In genomic region chr6:151004415-151005024, GRCh38 we compare ENCODE assay signal across 8 cellular contexts.
DNase-seq lines count a peak whose midpoint lies in the region; ATAC-seq, FAIRE-seq and TF ChIP-seq lines count a peak whose summit lies in the region.

No MANE protein-coding gene starts in this region.

- peak overlapping the region; percentile 2 to 25 for H3K27ac ChIP-seq in prostate gland

- TF ChIP-seq CTCF in prostate gland (IDR thresholded peaks at IDR 0.05), result no peak

- peak overlapping the region in 1 of 2 donors; percentile 23 for H3K4me3 Mint-ChIP-seq in activated T-cell treated with anti-CD3 and anti-CD28 coated beads, Interleukin-2, amount 50 U/mL, for 72 hours
- H3K4me3 Mint-ChIP-seq in stimulated activated memory B cell treated with anti-CD40 and anti-IgM and Interleukin-4, amounts not matched to agents 10 μg/mL and 1 μg/mL and 100 μg/mL, for 72 hours, result no peak overlapping the region

- ATAC-seq in activated T-cell treated with anti-CD3 and anti-CD28 coated beads, Interleukin-2, amount 50 U/mL, for 72 hours (replicated peaks in 1 of 2), result peak; percentile 65 to 88
- ATAC-seq in stimulated activated memory B cell treated with anti-CD40 and anti-IgM and Interleukin-4, amounts not matched to agents 10 μg/mL and 1 μg/mL and 100 μg/mL, for 72 hours, result no peak
- no peak for ATAC-seq in GM18520 (IDR thresholded peaks at IDR 0.05; ENCODE audit: unreplicated experiment)

- no peaks in the 10 kb centered on the region for H3K27me3 Mint-ChIP-seq in activated T-cell treated with anti-CD3 and anti-CD28 coated beads, Interleukin-2, amount 50 U/mL, for 72 hours (ENCODE audit: low read depth)
- H3K27me3 Mint-ChIP-seq in stimulated activated memory B cell treated with anti-CD40 and anti-IgM and Interleukin-4, amounts not matched to agents 10 μg/mL and 1 μg/mL and 100 μg/mL, for 72 hours, result no peaks in the 10 kb centered on the region

- peak overlapping the region; percentile 13 for H3K27ac Mint-ChIP-seq in activated T-cell treated with anti-CD3 and anti-CD28 coated beads, Interleukin-2, amount 50 U/mL, for 72 hours
- no peak overlapping the region for H3K27ac Mint-ChIP-seq in stimulated activated memory B cell treated with anti-CD40 and anti-IgM and Interleukin-4, amounts not matched to agents 10 μg/mL and 1 μg/mL and 100 μg/mL, for 72 hours

- no peak overlapping the region for H3K4me3 ChIP-seq in prostate gland

- no peaks in the 10 kb centered on the region for H3K36me3 ChIP-seq in prostate gland

- WGBS in prostate gland, result 17% methylated on average over 8 of the region's 8 CpGs

- H3K4me1 ChIP-seq in prostate gland (replicated peaks), result no peaks in the 10 kb centered on the region

- no peak for DNase-seq in activated T-cell treated with anti-CD3 and anti-CD28 coated beads, Interleukin-2, amount 50 U/mL, for 72 hours
- DNase-seq in activated T-cell treated with anti-CD3 and anti-CD28 coated beads for 4 hours (no peak), NOMO-1 treated with DMSO at 0.1 percent for 48 hours (lab: John Stamatoyannopoulos, UW; ENCODE audit: unreplicated experiment) (peak; percentile 78), prostate gland (ENCODE audit: low spot score) (peak; percentile 34), T1000 (lab: John Stamatoyannopoulos, UW) (no peak)

- peak; percentile 29 for FAIRE-seq in endometrium (lab: Jason Lieb, UNC)

- H3K36me3 Mint-ChIP-seq in activated T-cell treated with anti-CD3 and anti-CD28 coated beads, Interleukin-2, amount 50 U/mL, for 72 hours (ENCODE audit: insufficient read depth in 2 of 2), result peaks cover 0 to 7% of the 10 kb centered on the region in 2 donors
- H3K36me3 Mint-ChIP-seq in stimulated activated memory B cell treated with anti-CD40 and anti-IgM and Interleukin-4, amounts not matched to agents 10 μg/mL and 1 μg/mL and 100 μg/mL, for 72 hours, result peaks cover 11% of the 10 kb centered on the region

- intact Hi-C loops in prostate gland (cut with DNase I), result loop anchor here (5.0 kb wide), 1 partner anchor 112 kb away; no protein-coding TSS in a partner anchor

- H3K4me1 Mint-ChIP-seq in activated T-cell treated with anti-CD3 and anti-CD28 coated beads, Interleukin-2, amount 50 U/mL, for 72 hours (ENCODE audit: low read depth), result peaks cover 37% of the 10 kb centered on the region
- H3K4me1 Mint-ChIP-seq in stimulated activated memory B cell treated with anti-CD40 and anti-IgM and Interleukin-4, amounts not matched to agents 10 μg/mL and 1 μg/mL and 100 μg/mL, for 72 hours, result peaks cover 14% of the 10 kb centered on the region

- TF ChIP-seq POLR2A in prostate gland (IDR thresholded peaks at IDR 0.05), result no peak

- H3K9me3 Mint-ChIP-seq in activated T-cell treated with anti-CD3 and anti-CD28 coated beads, Interleukin-2, amount 50 U/mL, for 72 hours, result no peaks in the 10 kb centered on the region
- no peaks in the 10 kb centered on the region for H3K9me3 Mint-ChIP-seq in stimulated activated memory B cell treated with anti-CD40 and anti-IgM and Interleukin-4, amounts not matched to agents 10 μg/mL and 1 μg/mL and 100 μg/mL, for 72 hours

- no peaks in the 10 kb centered on the region for H3K27me3 ChIP-seq in prostate gland (replicated peaks; ENCODE audit: insufficient read depth)

- H3K9me3 ChIP-seq in prostate gland, result no peaks in the 10 kb centered on the region

Comparison
In these comparisons a context has a peak if more than half of its experiments do, and no peak if none do; other contexts are left out.
1. ATAC-seq: peak in activated T-cell treated with anti-CD3 and anti-CD28 coated beads, Interleukin-2, amount 50 U/mL, for 72 hours (2 of 2); none in stimulated activated memory B cell treated with anti-CD40 and anti-IgM and Interleukin-4, amounts not matched to agents 10 μg/mL and 1 μg/mL and 100 μg/mL, for 72 hours (single experiment) and GM18520 (single experiment).
2. DNase-seq: peak in NOMO-1 treated with DMSO at 0.1 percent for 48 hours (single experiment) and prostate gland (single experiment); none in activated T-cell treated with anti-CD3 and anti-CD28 coated beads, Interleukin-2, amount 50 U/mL, for 72 hours (0 of 2), activated T-cell treated with anti-CD3 and anti-CD28 coated beads for 4 hours (single experiment) and T1000 (single experiment).